ENCODE assay signal across 2 cellular contexts in genomic region chr10:106498675-106499074, GRCh38.
TF ChIP-seq lines count a peak whose summit lies in the region.

No MANE protein-coding gene starts in this region.

TF ChIP-seq in liver, 16 proteins besides CTCF, POLR2A, EP300 and RAD21 (continued from another document):
- TF ChIP-seq, protein P1, sequence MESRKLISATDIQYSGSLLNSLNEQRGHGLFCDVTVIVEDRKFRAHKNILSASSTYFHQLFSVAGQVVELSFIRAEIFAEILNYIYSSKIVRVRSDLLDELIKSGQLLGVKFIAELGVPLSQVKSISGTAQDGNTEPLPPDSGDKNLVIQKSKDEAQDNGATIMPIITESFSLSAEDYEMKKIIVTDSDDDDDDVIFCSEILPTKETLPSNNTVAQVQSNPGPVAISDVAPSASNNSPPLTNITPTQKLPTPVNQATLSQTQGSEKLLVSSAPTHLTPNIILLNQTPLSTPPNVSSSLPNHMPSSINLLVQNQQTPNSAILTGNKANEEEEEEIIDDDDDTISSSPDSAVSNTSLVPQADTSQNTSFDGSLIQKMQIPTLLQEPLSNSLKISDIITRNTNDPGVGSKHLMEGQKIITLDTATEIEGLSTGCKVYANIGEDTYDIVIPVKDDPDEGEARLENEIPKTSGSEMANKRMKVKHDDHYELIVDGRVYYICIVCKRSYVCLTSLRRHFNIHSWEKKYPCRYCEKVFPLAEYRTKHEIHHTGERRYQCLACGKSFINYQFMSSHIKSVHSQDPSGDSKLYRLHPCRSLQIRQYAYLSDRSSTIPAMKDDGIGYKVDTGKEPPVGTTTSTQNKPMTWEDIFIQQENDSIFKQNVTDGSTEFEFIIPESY (IDR thresholded peaks at IDR 0.05) = no peak
- TF ChIP-seq HNF4A (conservative IDR thresholded peaks at IDR 0.05) (peak; percentile 95 to 97), SP1 (IDR thresholded peaks at IDR 0.05) (peak; percentile 69)
- TF ChIP-seq, protein P2, sequence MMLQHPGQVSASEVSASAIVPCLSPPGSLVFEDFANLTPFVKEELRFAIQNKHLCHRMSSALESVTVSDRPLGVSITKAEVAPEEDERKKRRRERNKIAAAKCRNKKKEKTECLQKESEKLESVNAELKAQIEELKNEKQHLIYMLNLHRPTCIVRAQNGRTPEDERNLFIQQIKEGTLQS (IDR thresholded peaks at IDR 0.05) = no peak

TF ChIP-seq in HepG2, 621 proteins besides CTCF, POLR2A, EP300 and RAD21 (continued from another document):
- TF ChIP-seq ZNF549 (CRISPR knock-in tag; IDR thresholded peaks at IDR 0.05) (no peak), SIN3B (IDR thresholded peaks at IDR 0.05; ENCODE audit: low read length) (no peak), ZNF589 (CRISPR knock-in tag; conservative IDR thresholded peaks at IDR 0.05) (no peak), HMG20A (CRISPR knock-in tag; IDR thresholded peaks at IDR 0.05; ENCODE audit: borderline replicate concordance) (no peak), ZBTB3 (CRISPR knock-in tag; IDR thresholded peaks at IDR 0.05; ENCODE audit: borderline replicate concordance, low read depth) (no peak)
